Comparison of ENCODE assay signal across 15 cellular contexts in genomic region chr2:234826676-234827075, GRCh38.
DNase-seq lines count a peak whose midpoint lies in the region; ATAC-seq and TF ChIP-seq lines count a peak whose summit lies in the region.
"Had no signal": no experiment of that assay in that cellular context is flagged by ENCODE, and none has a peak within 500 bp of the region (broad histone marks: within the 10 kb centered on the region; RNA-seq: fewer than 3 reads in every experiment).

No MANE protein-coding gene starts in this region.

- TF ChIP-seq CTCF in fibroblast of villous mesenchyme (IDR thresholded peaks at IDR 0.05; ENCODE audit: insufficient read depth, low read depth, low read length) = no peak
- no peak for TF ChIP-seq CTCF in heart right ventricle (IDR thresholded peaks at IDR 0.05)

- no peaks in the 10 kb centered on the region for H3K27me3 ChIP-seq in heart right ventricle

- ATAC-seq in GM21723 (IDR thresholded peaks at IDR 0.05; ENCODE audit: unreplicated experiment) = no peak
- ATAC-seq in heart right ventricle = no peak

- no peaks in the 10 kb centered on the region for H3K9me3 ChIP-seq in heart right ventricle
- H3K9me3 ChIP-seq: HAP-1 had no signal

- H3K4me3 ChIP-seq in fibroblast of villous mesenchyme (ENCODE audit: low read depth, low read length) (no peak overlapping the region), heart right ventricle (no peak overlapping the region)
- H3K4me3 ChIP-seq: HAP-1 had no signal

- intact Hi-C loops in heart right ventricle (cut with DNase I) = no loop called here

- WGBS in heart right ventricle, 2 donors = 91 to 95% methylated on average over 5 of the region's 5 CpGs

- H3K27ac ChIP-seq in heart right ventricle = no peak overlapping the region
- H3K27ac ChIP-seq: 22Rv1, HL-60 had no signal

- DNase-seq in NCI-H2107 treated with DMSO at 0.1 percent for 48 hours (lab: John Stamatoyannopoulos, UW; ENCODE audit: unreplicated experiment) (peak; percentile 40), NCI-H2107 (lab: John Stamatoyannopoulos, UW) (no peak), amniotic epithelial cell (ENCODE audit: low read depth) (peak; percentile 95), fibroblast of villous mesenchyme (ENCODE audit: low read depth) (peak; percentile 68), dermis blood vessel endothelial cell (no peak), heart right ventricle (no peak)
- no peak for DNase-seq in effector CD4-positive, alpha-beta T cell
- DNase-seq: C1 segment of cervical spinal cord; CD4-positive, alpha-beta T cell; EL; GOT3 had no signal

- no peaks in the 10 kb centered on the region for H3K36me3 ChIP-seq in heart right ventricle
- H3K36me3 ChIP-seq: HAP-1 had no signal

- peaks cover 0 to 25% (median 0%) of the 10 kb centered on the region in 9 donors for H3K4me1 ChIP-seq in heart right ventricle
- H3K4me1 ChIP-seq: HAP-1 had no signal

Comparison
In these comparisons a context has a peak if more than half of its experiments do, and no peak if none do; other contexts are left out.
1. DNase-seq: peak in NCI-H2107 treated with DMSO at 0.1 percent for 48 hours (single experiment), amniotic epithelial cell (single experiment) and fibroblast of villous mesenchyme (single experiment); none in NCI-H2107 (single experiment), effector CD4-positive, alpha-beta T cell (single experiment), dermis blood vessel endothelial cell (single experiment) and heart right ventricle (0 of 2).